In genomic region chr9:79123419-79123818, GRCh38 we compare ENCODE assay signal across 22 cellular contexts.
DNase-seq lines count a peak whose midpoint lies in the region; ATAC-seq and TF ChIP-seq lines count a peak whose summit lies in the region.
"Had no signal": no experiment of that assay in that cellular context is flagged by ENCODE, and none has a peak within 500 bp of the region (broad histone marks: within the 10 kb centered on the region; RNA-seq: fewer than 3 reads in every experiment).

No MANE protein-coding gene starts in this region.

- no peak overlapping the region for H3K23ac ChIP-seq in IMR-90 (ENCODE audit: low read depth, low read length)

- 60% methylated on average over 1 of the region's 4 CpGs; no CpG with 5 or more reads in 1 of the 2 experiments for whole genome bisulfite sequencing in IMR-90 (ENCODE audit: extremely low coverage in 2 of 2, insufficient read length in 1 of 2), 2 experiments

- H3K56ac ChIP-seq in IMR-90 (ENCODE audit: extremely low read depth, insufficient read depth, low read length), result no peak overlapping the region

- H4K5ac ChIP-seq in IMR-90 (ENCODE audit: low read depth, low read length), result no peak overlapping the region

- no peak overlapping the region for H3K4me2 ChIP-seq in IMR-90 (ENCODE audit: low read depth, low read length)

- H3K27me3 ChIP-seq in IMR-90 (ENCODE audit: control insufficient read depth, insufficient read depth, low read length) (no peaks in the 10 kb centered on the region), MG63 (no peaks in the 10 kb centered on the region)
- no peaks in the 10 kb centered on the region for H3K27me3 ChIP-seq in effector memory CD4-positive, alpha-beta T cell (replicated peaks; ENCODE audit: control insufficient read depth, insufficient read depth, low read length, poor library complexity, severe bottlenecking)

- TF ChIP-seq POLR2A in IMR-90 (IDR thresholded peaks at IDR 0.05; ENCODE audit: low read depth, low read length), result no peak

- H4K91ac ChIP-seq in IMR-90 (ENCODE audit: insufficient read depth, low read depth, low read length), result no peak overlapping the region

- no peaks in the 10 kb centered on the region for H4K20me1 ChIP-seq in IMR-90 (ENCODE audit: insufficient read depth, low read length)

- BruUV-seq in IMR-90 (replicated peaks; lab: Mats Ljungman, UMichigan), result no TSS peak

- no peak overlapping the region for H2AK9ac ChIP-seq in IMR-90 (replicated peaks; ENCODE audit: low read depth, low read length, poor library complexity)

- no peak for TF ChIP-seq RAD21 in IMR-90 (IDR thresholded peaks at IDR 0.05; ENCODE audit: low read length)

- no peak overlapping the region for H2BK20ac ChIP-seq in IMR-90 (ENCODE audit: low read depth, low read length)

- POLR2A ChIA-PET in IMR-90 (lab: Charles Lee; ENCODE audit: unreplicated experiment), result no interaction called here

- no peak overlapping the region for H2BK120ac ChIP-seq in IMR-90 (ENCODE audit: low read depth, low read length)

- DNase-seq in EH (ENCODE audit: low read depth) (peak; percentile 38), IMR-90 (peak; percentile 48), astrocyte of the hippocampus (ENCODE audit: low read depth, low spot score) (peak; percentile 38), fibroblast of the aortic adventitia (ENCODE audit: low read depth) (peak; percentile 14), UCSD-AML1 (lab: John Stamatoyannopoulos, UW; ENCODE audit: unreplicated experiment) (no peak), MG63 (no peak)
- no peak for DNase-seq in effector CD4-positive, alpha-beta T cell
- DNase-seq in effector memory CD4-positive, alpha-beta T cell, result no peak
- DNase-seq: AML-193; Calu3; CD4-positive, CD25-positive, alpha-beta regulatory T cell; DMS79; GF-D8; H9; KG1; MM.1S; NCI-H1105; NCI-H1694 treated with DMSO at 0.1 percent for 48 hours; NCI-H345; NCI-H526 treated with DMSO at 0.1 percent for 48 hours; PC-3 had no signal

- intact Hi-C loops in IMR-90 (cut with micrococcal nuclease), result loop anchor here (10.0 kb wide), 1 partner anchor 299 kb away; no protein-coding TSS in a partner anchor

- H3K14ac ChIP-seq in IMR-90 (replicated peaks; ENCODE audit: low read depth, low read length), result no peak overlapping the region

- no peak overlapping the region for H3K27ac ChIP-seq in IMR-90 (ENCODE audit: insufficient read depth, low read length)
- no peak overlapping the region for H3K27ac ChIP-seq in effector memory CD4-positive, alpha-beta T cell (ENCODE audit: insufficient read depth, low read length, poor library complexity, severe bottlenecking)
- H3K27ac ChIP-seq: HL-60 had no signal

- TF ChIP-seq CTCF in IMR-90 (conservative IDR thresholded peaks at IDR 0.05; ENCODE audit: low read depth, low read length) (no peak), fibroblast of the aortic adventitia (IDR thresholded peaks at IDR 0.05; ENCODE audit: insufficient read depth, low read length) (no peak)

- no peaks in the 10 kb centered on the region for H3K36me3 ChIP-seq in IMR-90 (ENCODE audit: control insufficient read depth, insufficient read depth, low read length)
- no peaks in the 10 kb centered on the region for H3K36me3 ChIP-seq in MG63
- no peaks in the 10 kb centered on the region for H3K36me3 ChIP-seq in effector memory CD4-positive, alpha-beta T cell (ENCODE audit: control insufficient read depth, insufficient read depth, low read length)

- H3K18ac ChIP-seq in IMR-90 (ENCODE audit: low read depth, low read length), result no peak overlapping the region

- in situ Hi-C loops in IMR-90 (cut with MboI; ENCODE audit: low sequenced_read_pairs), result loop anchor here (10.0 kb wide), 1 partner anchor 519 kb away; no protein-coding TSS in a partner anchor

- ATAC-seq in IMR-90 (ENCODE audit: low read depth), result no peak
- ATAC-seq: PC-3 had no signal

- H4K8ac ChIP-seq in IMR-90 (ENCODE audit: low read depth in 2 of 2, low read length in 2 of 2), result no peak overlapping the region

- H2AK5ac ChIP-seq in IMR-90 (ENCODE audit: low read depth, low read length), result no peak overlapping the region

- CTCF ChIA-PET in IMR-90 (lab: Yijun Ruan, JAX), result no interaction called here

- no peaks in the 10 kb centered on the region for H3K9me1 ChIP-seq in IMR-90 (ENCODE audit: insufficient read depth, low read length)

- no peak overlapping the region for H2BK15ac ChIP-seq in IMR-90 (ENCODE audit: low read depth, low read length)

- H3K4me3 ChIP-seq in IMR-90 (ENCODE audit: insufficient read depth, low read depth, low read length) (no peak overlapping the region), fibroblast of the aortic adventitia (ENCODE audit: low read depth, low read length) (no peak overlapping the region), MG63 (no peak overlapping the region)
- H3K4me3 ChIP-seq in effector memory CD4-positive, alpha-beta T cell (ENCODE audit: insufficient read depth, low read depth, low read length, poor library complexity, severe bottlenecking), result no peak overlapping the region

- dilution Hi-C loops in IMR-90 (cut with HindIII; ENCODE audit: low sequenced_read_pairs, unreplicated experiment), result no loop called here

- H2AFZ ChIP-seq in IMR-90 (replicated peaks; ENCODE audit: low read length, poor library complexity), result no peak overlapping the region

- no peak overlapping the region for H3K4ac ChIP-seq in IMR-90 (ENCODE audit: low read depth, low read length)

- H3K4me1 ChIP-seq in IMR-90 (ENCODE audit: control insufficient read depth, insufficient read depth, low read length), result no peaks in the 10 kb centered on the region
- no peaks in the 10 kb centered on the region for H3K4me1 ChIP-seq in effector memory CD4-positive, alpha-beta T cell (ENCODE audit: control insufficient read depth, insufficient read depth, low read length, poor library complexity, severe bottlenecking)

- no peaks in the 10 kb centered on the region for H3K79me1 ChIP-seq in IMR-90 (ENCODE audit: low read depth in 1 of 2, low read length in 2 of 2)

- H3K9ac ChIP-seq in IMR-90 (ENCODE audit: low read depth, low read length), result no peak overlapping the region

- H3K9me3 ChIP-seq in IMR-90 (ENCODE audit: control insufficient read depth, insufficient read depth, low read length), result no peaks in the 10 kb centered on the region
- no peaks in the 10 kb centered on the region for H3K9me3 ChIP-seq in MG63
- H3K9me3 ChIP-seq in effector memory CD4-positive, alpha-beta T cell (ENCODE audit: control insufficient read depth, low read length), result no peaks in the 10 kb centered on the region

- no peak overlapping the region for H2BK5ac ChIP-seq in IMR-90 (ENCODE audit: low read depth, low read length, poor library complexity, severe bottlenecking)

TF ChIP-seq in IMR-90, 13 proteins besides CTCF, POLR2A, EP300 and RAD21:
- TF ChIP-seq RFX5 (IDR thresholded peaks at IDR 0.05; ENCODE audit: low read depth, low read length) (no peak), CEBPB (IDR thresholded peaks at IDR 0.05; ENCODE audit: low read depth, low read length) (no peak), FOS (IDR thresholded peaks at IDR 0.05; ENCODE audit: low read depth, low read length) (no peak), MAFK (IDR thresholded peaks at IDR 0.05; ENCODE audit: low read depth, low read length) (no peak), RCOR1 (IDR thresholded peaks at IDR 0.05; ENCODE audit: insufficient replicate concordance, low read length) (no peak), CHD1 (IDR thresholded peaks at IDR 0.05; ENCODE audit: low read depth, low read length) (no peak)
- TF ChIP-seq, protein P1, sequence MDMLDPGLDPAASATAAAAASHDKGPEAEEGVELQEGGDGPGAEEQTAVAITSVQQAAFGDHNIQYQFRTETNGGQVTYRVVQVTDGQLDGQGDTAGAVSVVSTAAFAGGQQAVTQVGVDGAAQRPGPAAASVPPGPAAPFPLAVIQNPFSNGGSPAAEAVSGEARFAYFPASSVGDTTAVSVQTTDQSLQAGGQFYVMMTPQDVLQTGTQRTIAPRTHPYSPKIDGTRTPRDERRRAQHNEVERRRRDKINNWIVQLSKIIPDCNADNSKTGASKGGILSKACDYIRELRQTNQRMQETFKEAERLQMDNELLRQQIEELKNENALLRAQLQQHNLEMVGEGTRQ (IDR thresholded peaks at IDR 0.05; ENCODE audit: low read depth, low read length), result no peak

Comparison
In these comparisons a context has a peak if more than half of its experiments do, and no peak if none do; other contexts are left out.
1. DNase-seq: peak in EH (single experiment), IMR-90 (single experiment), astrocyte of the hippocampus (single experiment) and fibroblast of the aortic adventitia (single experiment); none in effector CD4-positive, alpha-beta T cell (single experiment), UCSD-AML1 (single experiment), MG63 (single experiment) and effector memory CD4-positive, alpha-beta T cell (0 of 3).